ENCODE assay signal across 10 cellular contexts in the genomic region with DNA sequence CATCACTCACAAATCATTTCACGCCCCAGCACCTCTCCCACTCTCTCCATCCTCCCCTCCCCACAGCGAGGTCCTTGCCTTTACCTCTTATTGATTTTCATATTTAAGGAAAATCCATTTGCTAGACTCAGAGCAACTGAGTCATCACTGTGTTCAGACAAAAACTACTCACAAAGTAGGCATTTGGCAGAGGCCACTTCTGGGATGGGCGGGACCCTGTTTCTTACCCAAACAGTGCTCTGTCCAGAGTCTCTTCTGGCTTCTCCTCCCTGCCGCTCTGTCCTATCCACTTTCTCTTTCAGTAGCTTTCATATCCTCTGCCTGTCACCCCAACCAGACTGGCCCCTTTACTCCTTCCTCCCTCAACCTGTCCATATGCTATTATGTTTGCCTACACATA. TPM values are rescaled to one million over a fixed set of nuclear protein-coding genes. Genes with fewer than 3 reads are reported as not detected.
DNase-seq lines count a peak whose midpoint lies in the region; ATAC-seq, FAIRE-seq and TF ChIP-seq lines count a peak whose summit lies in the region.
"Had no signal": no experiment of that assay in that cellular context is flagged by ENCODE, and none has a peak within 500 bp of the region (broad histone marks: within the 10 kb centered on the region; RNA-seq: fewer than 3 reads in every experiment).

No MANE protein-coding gene starts in this region.

- H4K20me1 ChIP-seq in HCT116 (ENCODE audit: insufficient read depth): no peaks in the 10 kb centered on the region
- no peaks in the 10 kb centered on the region for H4K20me1 ChIP-seq in astrocyte (ENCODE audit: insufficient read depth, low read length)

- CTCF ChIA-PET in HCT116 (lab: Charles Lee): interaction anchor here (1.1 to 2.2 kb wide), 2 partner anchors 24 to 25 kb away, joined by 3 to 6 read pairs; no protein-coding TSS in a partner anchor
- CTCF ChIA-PET in activated CD4-positive, alpha-beta memory T cell treated with anti-CD3 and anti-CD28 coated beads for 36 hours (lab: Charles Lee): interaction anchor here (1.4 to 3.6 kb wide), 3 partner anchors 23 to 24 kb away, joined by 7 to 19 read pairs (median 18); no protein-coding TSS in a partner anchor

- peak overlapping the region in 1 of 2 experiments; percentile 3; a peak in 1 of 4 replicates for H3K4me3 ChIP-seq in HCT116 (replicated peaks in 1 of 2; ENCODE audit: low read depth in 1 of 2, low read length in 2 of 2)
- H3K4me3 ChIP-seq in astrocyte (ENCODE audit: insufficient read depth, low read depth, low read length): peak overlapping the region; percentile 32
- no peak overlapping the region for H3K4me3 ChIP-seq in right cardiac atrium (ENCODE audit: low read length)

- H3K27ac Mint-ChIP-seq in astrocyte (ENCODE audit: unreplicated experiment): peak overlapping the region; percentile 64
- no peak overlapping the region for H3K27ac Mint-ChIP-seq in activated CD4-positive, alpha-beta memory T cell treated with anti-CD3 and anti-CD28 coated beads for 36 hours

- H3K9me3 Mint-ChIP-seq in astrocyte (ENCODE audit: unreplicated experiment): no peaks in the 10 kb centered on the region
- H3K9me3 Mint-ChIP-seq in activated CD4-positive, alpha-beta memory T cell treated with anti-CD3 and anti-CD28 coated beads for 36 hours: no peaks in the 10 kb centered on the region

- TF ChIP-seq RAD21 in HCT116 (IDR thresholded peaks at IDR 0.05; ENCODE audit: low read depth): no peak

- RAD21 ChIA-PET in HCT116 (lab: Charles Lee; ENCODE audit: low non-redundant PET in 1 of 2, low total read pairs in 2 of 2, uncharacterized antibody in 2 of 2, unreplicated experiment in 2 of 2): no interaction called here

- ATAC-seq in HCT116 (peak; percentile 31), right cardiac atrium (peak; percentile 48 to 50), GM18502 (IDR thresholded peaks at IDR 0.05; ENCODE audit: poor library complexity, unreplicated experiment) (no peak), HG03175 (IDR thresholded peaks at IDR 0.05; ENCODE audit: unreplicated experiment) (no peak)

- no peaks in the 10 kb centered on the region for H3K9me2 ChIP-seq in HCT116 (ENCODE audit: insufficient read depth)

- H3K27me3 Mint-ChIP-seq in astrocyte (ENCODE audit: low read depth, unreplicated experiment): no peaks in the 10 kb centered on the region
- H3K27me3 Mint-ChIP-seq in activated CD4-positive, alpha-beta memory T cell treated with anti-CD3 and anti-CD28 coated beads for 36 hours: peaks cover 47% of the 10 kb centered on the region

- no TSS peak for BruUV-seq in HCT116 (replicated peaks; lab: Mats Ljungman, UMichigan)

- TF ChIP-seq POLR2A in HCT116 (IDR thresholded peaks at IDR 0.05; ENCODE audit: borderline replicate concordance, extremely low read depth, insufficient read depth, insufficient read length): no peak

- H3K4me1 ChIP-seq in HCT116 (ENCODE audit: control insufficient read depth in 1 of 2, insufficient read depth in 2 of 2, low read length in 2 of 2) (peaks cover 24 to 52% of the 10 kb centered on the region in 2 experiments), astrocyte (ENCODE audit: insufficient read depth, low read length) (peaks cover 54% of the 10 kb centered on the region), right cardiac atrium (ENCODE audit: control insufficient read depth, insufficient read depth, low read length) (peaks cover 13% of the 10 kb centered on the region)

- H3K4me3 Mint-ChIP-seq in astrocyte (ENCODE audit: unreplicated experiment): no peak overlapping the region
- no peak overlapping the region for H3K4me3 Mint-ChIP-seq in activated CD4-positive, alpha-beta memory T cell treated with anti-CD3 and anti-CD28 coated beads for 36 hours

- H3K79me2 ChIP-seq in HCT116 (ENCODE audit: insufficient read depth, low read length): no peaks in the 10 kb centered on the region
- H3K79me2 ChIP-seq in astrocyte (ENCODE audit: insufficient read depth, low read length): peaks cover 26% of the 10 kb centered on the region

- H2AFZ ChIP-seq in HCT116 (ENCODE audit: low read depth, low read length, poor library complexity, severe bottlenecking) (no peak overlapping the region), astrocyte (ENCODE audit: low read depth, low read length) (no peak overlapping the region)

- peak; percentile 35 for DNase-seq in HCT116 (ENCODE audit: low read depth, low spot score)
- peak; percentile 89 for DNase-seq in astrocyte (ENCODE audit: low read depth)
- DNase-seq in right cardiac atrium: peak in 2 of 3 donors; percentile 78 to 84
- no peak for DNase-seq in activated CD4-positive, alpha-beta memory T cell treated with anti-CD3 and anti-CD28 coated beads for 36 hours
- no peak for DNase-seq in NCI-H524 (lab: John Stamatoyannopoulos, UW)
- DNase-seq: activated CD4-positive, alpha-beta T cell treated with anti-CD3 and anti-CD28 coated beads, Interleukin-2, amount 50 U/mL, for 1 hour; NCI-H748 treated with DMSO at 0.1 percent for 48 hours had no signal

- H3K9ac ChIP-seq in HCT116 (ENCODE audit: low read length) (no peak overlapping the region), astrocyte (ENCODE audit: low read length) (peak overlapping the region; percentile 62)

- H3K4me1 Mint-ChIP-seq in astrocyte (ENCODE audit: low read depth, unreplicated experiment): peaks cover 54% of the 10 kb centered on the region
- peaks cover 16% of the 10 kb centered on the region for H3K4me1 Mint-ChIP-seq in activated CD4-positive, alpha-beta memory T cell treated with anti-CD3 and anti-CD28 coated beads for 36 hours (ENCODE audit: low read depth)

- 71% methylated on average over 4 of the region's 4 CpGs for WGBS in right cardiac atrium

- POLR2A ChIA-PET in HCT116 (lab: Charles Lee): no interaction called here
- POLR2A ChIA-PET in activated CD4-positive, alpha-beta memory T cell treated with anti-CD3 and anti-CD28 coated beads for 36 hours (lab: Charles Lee): no interaction called here

- H3K36me3 ChIP-seq in HCT116 (ENCODE audit: control insufficient read depth in 1 of 2, insufficient read depth in 2 of 2, low read length in 2 of 2) (no peaks in the 10 kb centered on the region), astrocyte (ENCODE audit: insufficient read depth, low read length) (no peaks in the 10 kb centered on the region)

- H3K9me3 ChIP-seq in HCT116 (ENCODE audit: control insufficient read depth in 1 of 2, insufficient read depth in 1 of 2, low read depth in 1 of 2, low read length in 2 of 2) (no peaks in the 10 kb centered on the region), astrocyte (ENCODE audit: insufficient read depth, low read depth, low read length) (no peaks in the 10 kb centered on the region), right cardiac atrium (ENCODE audit: control insufficient read depth, low read length) (no peaks in the 10 kb centered on the region)

- peak; percentile 5 for FAIRE-seq in astrocyte (lab: Jason Lieb, UNC)

- no peaks in the 10 kb centered on the region for H3K27me3 ChIP-seq in HCT116 (ENCODE audit: insufficient read depth, low read length)
- no peaks in the 10 kb centered on the region for H3K27me3 ChIP-seq in astrocyte (ENCODE audit: insufficient read depth, low read length)
- H3K27me3 ChIP-seq in right cardiac atrium (ENCODE audit: control insufficient read depth, insufficient read depth): no peaks in the 10 kb centered on the region

- TF ChIP-seq CTCF in HCT116 (IDR thresholded peaks at IDR 0.05 in 2 of 3, conservative IDR thresholded peaks at IDR 0.05 in 1 of 3; ENCODE audit: borderline replicate concordance in 1 of 3, insufficient read depth in 1 of 3, low read depth in 2 of 3, low read length in 2 of 3) (no peak), astrocyte (IDR thresholded peaks at IDR 0.05; ENCODE audit: insufficient read depth, low read depth, low read length) (no peak)

- no peak overlapping the region for H3K27ac ChIP-seq in HCT116 (ENCODE audit: low read depth, low read length)
- H3K27ac ChIP-seq in astrocyte (ENCODE audit: low read depth, low read length): peak overlapping the region; percentile 66
- peak overlapping the region; percentile 53 for H3K27ac ChIP-seq in right cardiac atrium (ENCODE audit: low read length)
- H3K27ac ChIP-seq in temporal lobe (ENCODE audit: low read depth, low read length): peak overlapping the region; percentile 53

- intact Hi-C loops in HCT116 (cut with micrococcal nuclease): no loop called here
- intact Hi-C loops in right cardiac atrium (cut with DNase I): loop anchor here in 1 of 4 donors (10.0 kb wide), 1 partner anchor 268 kb away; no protein-coding TSS in a partner anchor
- intact Hi-C loops in activated CD4-positive, alpha-beta memory T cell treated with anti-CD3 and anti-CD28 coated beads for 36 hours (cut with micrococcal nuclease): no loop called here

- no peaks in the 10 kb centered on the region for H3K36me3 Mint-ChIP-seq in astrocyte (ENCODE audit: low read depth, unreplicated experiment)
- peaks cover 7% of the 10 kb centered on the region for H3K36me3 Mint-ChIP-seq in activated CD4-positive, alpha-beta memory T cell treated with anti-CD3 and anti-CD28 coated beads for 36 hours

- peak overlapping the region; percentile 65 for H3K4me2 ChIP-seq in HCT116 (ENCODE audit: low read length)
- peak overlapping the region; percentile 82 for H3K4me2 ChIP-seq in astrocyte (ENCODE audit: low read length)

TF ChIP-seq in HCT116, 20 proteins besides CTCF, POLR2A, EP300 and RAD21:
- peak; percentile 78 for TF ChIP-seq SP1 (IDR thresholded peaks at IDR 0.05; ENCODE audit: low read depth)
- TF ChIP-seq CEBPB (IDR thresholded peaks at IDR 0.05; ENCODE audit: low read depth): no peak
- TF ChIP-seq FOSL1 (IDR thresholded peaks at IDR 0.05; ENCODE audit: low read depth): peak; percentile 78
- TF ChIP-seq ZFX (IDR thresholded peaks at IDR 0.05): no peak
- TF ChIP-seq JUND (IDR thresholded peaks at IDR 0.05): peak; percentile 84
- peak; percentile 46; the same call in 1 of the 2 replicates for TF ChIP-seq SIN3A (IDR thresholded peaks at IDR 0.05; ENCODE audit: low read depth)
- peak; percentile 29; the same call in 1 of the 2 replicates for TF ChIP-seq POLR2AphosphoS5 (IDR thresholded peaks at IDR 0.05; ENCODE audit: low read depth, low read length)
TF ChIP-seq in HCT116: peak in this region for 5.

RNA-seq across cellular contexts. Expression of gene NAV1, which starts 2.4 kb away (rescaled TPM):
- 22.8 TPM for total RNA-seq in HCT116 (2021; ENCODE audit: unreplicated experiment)
- 9.8 and 11.3 TPM in 2 replicates for polyA plus RNA-seq in HCT116 (2012)
- 79.7 and 85.2 TPM in 2 replicates for total RNA-seq in astrocyte
- 10 to 100 TPM; 13.3 to 29.1 (median 20.6) TPM for total RNA-seq in right cardiac atrium
- polyA plus RNA-seq in right cardiac atrium: 8.0 TPM
- total RNA-seq in temporal lobe: 78.4 TPM
- total RNA-seq in activated CD4-positive, alpha-beta memory T cell treated with anti-CD3 and anti-CD28 coated beads for 36 hours: 1 to 10 TPM; 2.2 to 2.6 TPM

RNA-seq across cellular contexts. Expression of gene CSRP1, which starts 29.6 kb away (rescaled TPM):
- total RNA-seq in HCT116 (2021; ENCODE audit: unreplicated experiment): 51.7 TPM
- polyA plus RNA-seq in HCT116 (2012): 77.6 and 98.9 TPM in 2 replicates
- 289 and 317 TPM in 2 replicates for total RNA-seq in astrocyte
- total RNA-seq in right cardiac atrium: 100 to 1,000 TPM in 3 of 4 donors, 10 to 100 TPM in 1; 97.2 to 343 (median 132) TPM
- 121 TPM for polyA plus RNA-seq in right cardiac atrium
- 23.1 TPM for total RNA-seq in temporal lobe
- total RNA-seq in activated CD4-positive, alpha-beta memory T cell treated with anti-CD3 and anti-CD28 coated beads for 36 hours: 10 to 100 TPM; 48.4 to 51.8 TPM

Comparison
In these comparisons a context has a peak if more than half of its experiments do, and no peak if none do; other contexts are left out.
1. ATAC-seq: peak in HCT116 (single experiment) and right cardiac atrium (2 of 2); none in GM18502 (single experiment) and HG03175 (single experiment).
2. DNase-seq: peak in HCT116 (single experiment), astrocyte (single experiment) and right cardiac atrium (2 of 3); none in activated CD4-positive, alpha-beta memory T cell treated with anti-CD3 and anti-CD28 coated beads for 36 hours (single experiment) and NCI-H524 (0 of 2).